In the genomic region with DNA sequence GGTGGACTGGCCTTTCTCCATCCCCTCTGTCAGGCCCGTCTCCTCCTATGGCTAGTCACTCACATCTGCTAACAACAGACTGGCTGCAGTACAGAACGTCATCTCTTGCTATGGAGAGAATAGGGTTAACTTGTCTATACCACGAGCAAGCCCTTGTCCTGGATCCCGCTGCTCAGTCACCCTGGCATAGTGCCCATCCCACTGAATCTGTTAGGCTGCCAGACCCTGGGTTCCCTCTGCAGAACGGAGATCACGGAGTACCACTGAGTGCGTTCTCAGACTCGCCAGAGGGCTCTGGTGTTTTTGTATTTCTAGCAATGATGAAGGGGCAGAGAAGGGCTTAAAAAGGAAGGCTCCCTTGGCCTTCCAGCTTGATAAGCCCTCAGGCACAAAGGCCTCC, we compare ENCODE assay signal across 21 cellular contexts. TPM values are rescaled to one million over a fixed set of nuclear protein-coding genes. Genes with fewer than 3 reads are reported as not detected.
DNase-seq lines count a peak whose midpoint lies in the region; ATAC-seq and TF ChIP-seq lines count a peak whose summit lies in the region.
"Had no signal": no experiment of that assay in that cellular context is flagged by ENCODE, and none has a peak within 500 bp of the region (broad histone marks: within the 10 kb centered on the region; RNA-seq: fewer than 3 reads in every experiment).

No MANE protein-coding gene starts in this region.

- H3K79me1 ChIP-seq in H9 (ENCODE audit: insufficient read depth, low read depth, low read length, poor library complexity, severe bottlenecking), result no peaks in the 10 kb centered on the region

- H4K5ac ChIP-seq in H9 (ENCODE audit: insufficient read length, low read depth, low read length), result no peak overlapping the region

- H2BK12ac ChIP-seq in H9 (ENCODE audit: insufficient read length, low read depth, low read length), result no peak overlapping the region

- H3K23ac ChIP-seq in H9 (ENCODE audit: insufficient read length, low read depth, low read length), result no peak overlapping the region

- no peaks in the 10 kb centered on the region for H3K27me3 Mint-ChIP-seq in H9 (ENCODE audit: low read depth)

- H3K9me3 ChIP-seq in BE2C, result no peaks in the 10 kb centered on the region
- H3K9me3 ChIP-seq in Panc1 (ENCODE audit: control insufficient read depth, insufficient read depth, low read depth, low read length), result no peaks in the 10 kb centered on the region
- no peaks in the 10 kb centered on the region for H3K9me3 ChIP-seq in osteoblast (ENCODE audit: low read depth, low read length)
- H3K9me3 ChIP-seq in H9 (ENCODE audit: control insufficient read depth, low read depth, low read length), result no peaks in the 10 kb centered on the region

- no peak overlapping the region for H3K9ac ChIP-seq in H9 (ENCODE audit: extremely low read depth, insufficient read length, low read length)

- H2BK5ac ChIP-seq in H9 (ENCODE audit: insufficient read length, low read length), result no peak overlapping the region

- peaks cover 9 to 10% of the 10 kb centered on the region in 2 experiments for H3K4me1 Mint-ChIP-seq in H9

- H2BK20ac ChIP-seq in H9 (ENCODE audit: low read depth, low read length, poor library complexity, severe bottlenecking), result no peak overlapping the region

- H3K4me1 ChIP-seq in BE2C (peaks cover 8% of the 10 kb centered on the region), Panc1 (ENCODE audit: control insufficient read depth, insufficient read depth, low read length) (no peaks in the 10 kb centered on the region), osteoblast (ENCODE audit: insufficient read depth, low read length) (peaks cover 16% of the 10 kb centered on the region), H9 (ENCODE audit: insufficient read depth, low read length) (no peaks in the 10 kb centered on the region)

- H2AFZ ChIP-seq in osteoblast (ENCODE audit: low read length) (peak overlapping the region; percentile 14), H9 (ENCODE audit: low read length) (no peak overlapping the region)

- intact Hi-C loops in Panc1 (cut with micrococcal nuclease; ENCODE audit: unreplicated experiment), result no loop called here

- H3K9me3 Mint-ChIP-seq in H9, result no peaks in the 10 kb centered on the region

- no peak overlapping the region for H2BK120ac ChIP-seq in H9 (ENCODE audit: low read depth, low read length, poor library complexity, severe bottlenecking)

- no CpG with 5 or more reads among the region's 8 CpGs for WGBS in H9 (ENCODE audit: extremely low coverage, insufficient read length, low lambda C conversion rate)

- no peak overlapping the region for H2BK15ac ChIP-seq in H9 (ENCODE audit: low read depth, low read length)

- H2AK5ac ChIP-seq in H9 (ENCODE audit: insufficient read length, low read length), result no peak overlapping the region

- H3K14ac ChIP-seq in H9 (ENCODE audit: insufficient read depth, low read length), result no peak overlapping the region

- H3K4me3 ChIP-seq in BE2C (ENCODE audit: low read depth, low read length) (no peak overlapping the region), Panc1 (ENCODE audit: low read depth in 2 of 2, low read length in 2 of 2) (no peak overlapping the region), osteoblast (ENCODE audit: insufficient read depth, low read length) (no peak overlapping the region)

- CTCF ChIA-PET in Panc1 (lab: Charles Lee), result no interaction called here

- no peak overlapping the region for H4K91ac ChIP-seq in H9 (ENCODE audit: insufficient read length, low read depth, low read length)

- H3K4me2 ChIP-seq in osteoblast (ENCODE audit: insufficient read depth, low read length) (no peak overlapping the region), H9 (ENCODE audit: insufficient read depth, insufficient read length, low read length) (no peak overlapping the region)

- H4K20me1 ChIP-seq in osteoblast (ENCODE audit: insufficient read depth, low read length) (no peaks in the 10 kb centered on the region), H9 (ENCODE audit: control insufficient read depth, insufficient read depth, insufficient read length) (no peaks in the 10 kb centered on the region)

- DNase-seq in DMS 273 (lab: John Stamatoyannopoulos, UW; ENCODE audit: unreplicated experiment) (peak; percentile 22), DMS 273 treated with DMSO at 0.1 percent for 48 hours (lab: John Stamatoyannopoulos, UW) (no peak), BE2C (peak; percentile 79), Panc1 (ENCODE audit: low read depth, low spot score) (no peak), osteoblast (ENCODE audit: insufficient read length, low spot score, missing footprints) (peak; percentile 57), H9 (no peak), COR-L47 (lab: John Stamatoyannopoulos, UW) (no peak)
- DNase-seq: AML-193, DMS153, EL, KBM-7, NCI-H1417 treated with DMSO at 0.1 percent for 48 hours, NCI-H2029 treated with DMSO at 0.1 percent for 48 hours, NCI-H524 treated with DMSO at 0.1 percent for 48 hours had no signal

- BruUV-seq in Panc1 (replicated peaks; lab: Mats Ljungman, UMichigan), result no TSS peak

- H3T11ph ChIP-seq in H9 (ENCODE audit: low read length), result no peak overlapping the region

- no peaks in the 10 kb centered on the region for H3K36me3 ChIP-seq in BE2C
- no peaks in the 10 kb centered on the region for H3K36me3 ChIP-seq in Panc1 (ENCODE audit: control insufficient read depth, insufficient read depth, low read length)
- no peaks in the 10 kb centered on the region for H3K36me3 ChIP-seq in osteoblast (ENCODE audit: insufficient read depth, low read length)

- peaks cover 1 to 10% (median 9%) of the 10 kb centered on the region in 3 experiments; a peak in 3 of 7 replicates for H3K36me3 Mint-ChIP-seq in H9 (ENCODE audit: insufficient read depth in 1 of 3, low read depth in 3 of 3)

- no peak overlapping the region for H3K4me3 Mint-ChIP-seq in H9
- H3K4me3 Mint-ChIP-seq: CD14-positive monocyte had no signal

- in situ Hi-C loops in Panc1 (cut with HindIII; ENCODE audit: low pct_unique_long_range_greater_than_20kb, low sequenced_read_pairs), result no loop called here

- H3K56ac ChIP-seq in H9 (ENCODE audit: insufficient read length, low read depth, low read length), result no peak overlapping the region

- H3K27ac Mint-ChIP-seq in H9, result no peak overlapping the region
- H3K27ac Mint-ChIP-seq: CD14-positive monocyte had no signal

- ATAC-seq in Panc1 (peak; percentile 21; the same call in 1 of the 2 replicates), HG03439 (IDR thresholded peaks at IDR 0.05; ENCODE audit: unreplicated experiment) (no peak)
- ATAC-seq: HepG2, Right ventricle myocardium inferior had no signal

- H3K27me3 ChIP-seq in BE2C, result no peaks in the 10 kb centered on the region
- no peaks in the 10 kb centered on the region for H3K27me3 ChIP-seq in Panc1 (ENCODE audit: control insufficient read depth, insufficient read depth, low read length)
- no peaks in the 10 kb centered on the region for H3K27me3 ChIP-seq in osteoblast (ENCODE audit: insufficient read depth, low read length)
- no peaks in the 10 kb centered on the region for H3K27me3 ChIP-seq in H9 (ENCODE audit: insufficient read depth, low read length)

- H3K23me2 ChIP-seq in H9 (ENCODE audit: insufficient read length, low read depth, low read length, poor library complexity, severe bottlenecking), result no peaks in the 10 kb centered on the region

- H3K18ac ChIP-seq in H9 (ENCODE audit: insufficient read length, low read depth, low read length), result no peak overlapping the region

- no peak overlapping the region for H4K8ac ChIP-seq in H9 (replicated peaks; ENCODE audit: insufficient read length, low read depth, low read length)

- H3K27ac ChIP-seq in Panc1 (ENCODE audit: low read length) (no peak overlapping the region), osteoblast (ENCODE audit: low read depth, low read length) (no peak overlapping the region), H9 (ENCODE audit: insufficient read length, low read depth, low read length) (no peak overlapping the region)
- H3K27ac ChIP-seq: 22Rv1 had no signal

- no peak for TF ChIP-seq CTCF in BE2C (IDR thresholded peaks at IDR 0.05; ENCODE audit: low read depth, low read length)
- TF ChIP-seq CTCF in Panc1 (IDR thresholded peaks at IDR 0.05), result no peak
- no peak for TF ChIP-seq CTCF in osteoblast (IDR thresholded peaks at IDR 0.05; ENCODE audit: extremely low read depth, low read depth, low read length)
- no peak for TF ChIP-seq CTCF in H9 (conservative IDR thresholded peaks at IDR 0.05)

- H3K79me2 ChIP-seq in osteoblast (ENCODE audit: insufficient read depth, low read length) (no peaks in the 10 kb centered on the region), H9 (ENCODE audit: insufficient read depth, low read length) (no peaks in the 10 kb centered on the region)

- H3K4ac ChIP-seq in H9 (ENCODE audit: low read depth, low read length), result no peak overlapping the region

- POLR2A ChIA-PET in Panc1 (lab: Charles Lee), result no interaction called here

RNA-seq across cellular contexts. Expression of a gene that starts 6.2 kb away (rescaled TPM):
- 5.7 TPM for polyA plus RNA-seq in BE2C (2012; ENCODE audit: insufficient read depth, insufficient read length, low read depth)
- total RNA-seq in Panc1 (2021; ENCODE audit: unreplicated experiment) (not detected), osteoblast (0.59 TPM in 1 of 2 replicates, not detected in the other), H9 (2021) (0.15 TPM in 2 replicates)
- polyA plus RNA-seq in Panc1 (2012; ENCODE audit: insufficient read length), result 0.57 TPM
- total RNA-seq: H1, HepG2, SK-MEL-5 had no signal
- polyA plus RNA-seq: HepG2 had no signal

RNA-seq across cellular contexts. Expression of a gene that starts 15.8 kb away (rescaled TPM):
- polyA plus RNA-seq in BE2C (2012; ENCODE audit: insufficient read depth, insufficient read length, low read depth), result 0.63 TPM
- not detected for total RNA-seq in Panc1 (2021; ENCODE audit: unreplicated experiment)
- not detected for polyA plus RNA-seq in Panc1 (2012; ENCODE audit: insufficient read length)
- not detected in 2 replicates for total RNA-seq in osteoblast
- 0.20 TPM in 2 replicates for total RNA-seq in H9 (2021)
- total RNA-seq: H1, HepG2, Right ventricle myocardium inferior, SK-MEL-5 had no signal
- polyA plus RNA-seq: CD14-positive monocyte, H1 had no signal

RNA-seq across cellular contexts. Expression of a gene that starts 28.6 kb away (rescaled TPM):
- polyA plus RNA-seq in BE2C (2012; ENCODE audit: insufficient read depth, insufficient read length, low read depth), result 73.8 TPM
- 17.4 TPM for total RNA-seq in Panc1 (2021; ENCODE audit: unreplicated experiment)
- 21.8 TPM for polyA plus RNA-seq in Panc1 (2012; ENCODE audit: insufficient read length)
- 20.6 TPM in 2 replicates for total RNA-seq in osteoblast
- 32.7 and 41.6 TPM in 2 replicates for total RNA-seq in H9 (2021)

RNA-seq across cellular contexts. Expression of a gene that starts 35.9 kb away (rescaled TPM):
- polyA plus RNA-seq in BE2C (2012; ENCODE audit: insufficient read depth, insufficient read length, low read depth), result 19.1 TPM
- total RNA-seq in Panc1 (2021; ENCODE audit: unreplicated experiment) (71.2 TPM), osteoblast (3.3 and 4.7 TPM in 2 replicates), H9 (2021) (109 TPM in 2 replicates)
- 25.7 TPM for polyA plus RNA-seq in Panc1 (2012; ENCODE audit: insufficient read length)
- polyA plus RNA-seq: CD14-positive monocyte had no signal

RNA-seq across cellular contexts. Expression of a gene that starts 36.0 kb away (rescaled TPM):
- polyA plus RNA-seq in BE2C (2012; ENCODE audit: insufficient read depth, insufficient read length, low read depth), result 15.4 TPM
- 37.7 TPM for total RNA-seq in Panc1 (2021; ENCODE audit: unreplicated experiment)
- 22.2 TPM for polyA plus RNA-seq in Panc1 (2012; ENCODE audit: insufficient read length)
- total RNA-seq in osteoblast, result 27.1 and 28.6 TPM in 2 replicates
- 36.4 and 36.7 TPM in 2 replicates for total RNA-seq in H9 (2021)

Comparison
In these comparisons a context has a peak if more than half of its experiments do, and no peak if none do; other contexts are left out.
1. DNase-seq: peak in DMS 273 (single experiment), BE2C (single experiment) and osteoblast (single experiment); none in DMS 273 treated with DMSO at 0.1 percent for 48 hours (single experiment), Panc1 (single experiment), H9 (single experiment) and COR-L47 (single experiment).